ENCODE assay signal across 8 cellular contexts in genomic region chr12:30754750-30755394, GRCh38. TPM values are rescaled to one million over a fixed set of nuclear protein-coding genes. Genes with fewer than 3 reads are reported as not detected.
DNase-seq lines count a peak whose midpoint lies in the region; ATAC-seq and TF ChIP-seq lines count a peak whose summit lies in the region.

A gene with protein sequence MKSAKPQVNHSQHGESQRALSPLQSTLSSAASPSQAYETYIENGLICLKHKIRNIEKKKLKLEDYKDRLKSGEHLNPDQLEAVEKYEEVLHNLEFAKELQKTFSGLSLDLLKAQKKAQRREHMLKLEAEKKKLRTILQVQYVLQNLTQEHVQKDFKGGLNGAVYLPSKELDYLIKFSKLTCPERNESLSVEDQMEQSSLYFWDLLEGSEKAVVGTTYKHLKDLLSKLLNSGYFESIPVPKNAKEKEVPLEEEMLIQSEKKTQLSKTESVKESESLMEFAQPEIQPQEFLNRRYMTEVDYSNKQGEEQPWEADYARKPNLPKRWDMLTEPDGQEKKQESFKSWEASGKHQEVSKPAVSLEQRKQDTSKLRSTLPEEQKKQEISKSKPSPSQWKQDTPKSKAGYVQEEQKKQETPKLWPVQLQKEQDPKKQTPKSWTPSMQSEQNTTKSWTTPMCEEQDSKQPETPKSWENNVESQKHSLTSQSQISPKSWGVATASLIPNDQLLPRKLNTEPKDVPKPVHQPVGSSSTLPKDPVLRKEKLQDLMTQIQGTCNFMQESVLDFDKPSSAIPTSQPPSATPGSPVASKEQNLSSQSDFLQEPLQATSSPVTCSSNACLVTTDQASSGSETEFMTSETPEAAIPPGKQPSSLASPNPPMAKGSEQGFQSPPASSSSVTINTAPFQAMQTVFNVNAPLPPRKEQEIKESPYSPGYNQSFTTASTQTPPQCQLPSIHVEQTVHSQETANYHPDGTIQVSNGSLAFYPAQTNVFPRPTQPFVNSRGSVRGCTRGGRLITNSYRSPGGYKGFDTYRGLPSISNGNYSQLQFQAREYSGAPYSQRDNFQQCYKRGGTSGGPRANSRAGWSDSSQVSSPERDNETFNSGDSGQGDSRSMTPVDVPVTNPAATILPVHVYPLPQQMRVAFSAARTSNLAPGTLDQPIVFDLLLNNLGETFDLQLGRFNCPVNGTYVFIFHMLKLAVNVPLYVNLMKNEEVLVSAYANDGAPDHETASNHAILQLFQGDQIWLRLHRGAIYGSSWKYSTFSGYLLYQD (minus strand): TSS chr12:30754951. CDS start chr12:30753520, 1,431 bp downstream.

- no peaks in the 10 kb centered on the region for H3K27me3 ChIP-seq in spleen (replicated peaks in 1 of 7)

- H3K27ac ChIP-seq in spleen: peak within 1 kb of the TSS; percentile 79 to 91 (median 86)

- no peaks in the 10 kb centered on the region for H3K36me3 ChIP-seq in spleen

- H3K4me3 ChIP-seq in AG10803 (ENCODE audit: low read length): peak within 1 kb of the TSS; percentile 85
- peak within 1 kb of the TSS; percentile 79 to 95 (median 83) for H3K4me3 ChIP-seq in spleen

- peak in 2 of 3 donors; percentile 35 to 38 for TF ChIP-seq POLR2A in spleen (IDR thresholded peaks at IDR 0.05)

- peak; percentile 94 for DNase-seq in AG10803 (ENCODE audit: low read depth)
- peak; percentile 98 for DNase-seq in NCI-H345 (lab: John Stamatoyannopoulos, UW)
- peak; percentile 82 to 90 (median 86) for DNase-seq in activated CD4-positive, CD25-positive, alpha-beta regulatory T cell (lab: John Stamatoyannopoulos, UW)
- DNase-seq in central memory CD4-positive, alpha-beta T cell: peak; percentile 94
- DNase-seq in inferior parietal cortex (ENCODE audit: extremely low spot score): peak; percentile 82
- DNase-seq in spleen: peak; percentile 100

- 0 to 1% (median 0%) methylated on average over 20 to 72 of the region's 72 CpGs for WGBS in spleen, 5 donors

- TF ChIP-seq CTCF in AG10803 (conservative IDR thresholded peaks at IDR 0.05; ENCODE audit: low read length) (no peak; the same call in 1 of the 2 replicates), spleen (IDR thresholded peaks at IDR 0.05 in 8 of 11, conservative IDR thresholded peaks at IDR 0.05 in 3 of 11) (peak in 9 of 11 experiments; percentile 17 to 63 (median 42))

- H3K9me3 ChIP-seq in spleen: no peaks in the 10 kb centered on the region

- ATAC-seq in GM19035 (IDR thresholded peaks at IDR 0.05; ENCODE audit: unreplicated experiment) (peak; percentile 95), HG03342 (IDR thresholded peaks at IDR 0.05; ENCODE audit: unreplicated experiment) (peak; percentile 91)

- peaks cover 9 to 31% (median 22%) of the 10 kb centered on the region in 6 donors for H3K4me1 ChIP-seq in spleen

- intact Hi-C loops in spleen (cut with DNase I; ENCODE audit: low total_unique reads): no loop called here

RNA-seq across cellular contexts. Expression of the gene that starts here (rescaled TPM):
- 10 to 100 TPM; 20.5 to 54.5 (median 26.8) TPM for total RNA-seq in spleen
- 10 to 100 TPM; 11.4 to 22.9 (median 16.4) TPM for polyA plus RNA-seq in spleen

Comparison
In these comparisons a context has a peak if more than half of its experiments do, and no peak if none do; other contexts are left out.
1. Peak in every context shown above with its lines: DNase-seq, ATAC-seq, H3K4me3 ChIP-seq and H3K27ac ChIP-seq.